In the genomic region with DNA sequence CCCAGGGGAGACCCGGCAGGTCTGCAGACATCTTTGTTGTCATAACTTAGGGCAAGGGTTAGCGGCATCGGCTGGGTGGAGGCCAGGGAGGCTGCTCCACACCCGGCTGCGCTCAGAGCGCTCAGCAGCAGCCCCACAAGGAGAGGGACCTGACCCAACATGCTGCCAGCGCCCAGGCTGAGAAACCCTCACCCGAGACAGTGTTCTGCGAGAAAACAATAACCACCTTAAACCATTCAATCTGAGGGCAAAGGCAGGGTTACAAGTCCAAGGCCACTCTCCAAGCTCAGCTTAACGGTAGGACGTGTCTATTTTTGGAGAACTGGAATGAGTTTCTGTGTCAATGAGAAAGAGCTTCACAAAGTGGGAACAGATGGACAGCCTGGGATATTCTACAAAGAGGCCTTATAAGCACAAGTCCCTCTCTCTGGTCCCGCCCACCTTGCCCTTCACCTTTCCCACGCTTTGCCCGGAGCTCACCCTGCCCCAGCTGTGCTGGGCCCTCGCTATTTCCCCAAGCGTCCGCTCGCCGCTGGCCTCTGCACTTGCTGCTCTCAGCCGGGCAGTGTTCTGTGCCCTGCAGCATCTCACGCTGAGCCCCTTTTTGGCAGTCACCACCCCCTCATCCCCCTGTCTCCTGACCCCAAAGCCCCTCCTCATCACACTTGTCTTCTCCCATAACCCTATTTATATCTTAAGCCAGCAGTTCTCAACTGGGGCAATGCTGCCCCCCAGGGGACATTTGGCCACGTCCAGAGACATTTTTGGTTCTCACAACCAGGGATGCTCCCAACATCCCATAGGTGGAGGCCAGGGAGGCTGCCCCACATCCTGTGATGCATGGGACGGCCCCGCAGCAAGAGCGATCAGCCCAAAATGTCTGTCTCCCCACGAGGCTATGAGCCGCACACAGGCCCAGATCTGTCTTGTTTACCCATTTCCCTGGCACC, we compare ENCODE assay signal across 1 cellular context.
TF ChIP-seq lines count a peak whose summit lies in the region.

No MANE protein-coding gene starts in this region.

TF ChIP-seq in K562, 482 proteins besides CTCF, POLR2A, EP300 and RAD21:
- TF ChIP-seq ZBTB7A (IDR thresholded peaks at IDR 0.05; ENCODE audit: borderline replicate concordance, control insufficient read depth, low read depth, low read length): 0 out of 2 replicates have a peak, but pooled peaks have one; percentile 19
- TF ChIP-seq, protein P1, sequence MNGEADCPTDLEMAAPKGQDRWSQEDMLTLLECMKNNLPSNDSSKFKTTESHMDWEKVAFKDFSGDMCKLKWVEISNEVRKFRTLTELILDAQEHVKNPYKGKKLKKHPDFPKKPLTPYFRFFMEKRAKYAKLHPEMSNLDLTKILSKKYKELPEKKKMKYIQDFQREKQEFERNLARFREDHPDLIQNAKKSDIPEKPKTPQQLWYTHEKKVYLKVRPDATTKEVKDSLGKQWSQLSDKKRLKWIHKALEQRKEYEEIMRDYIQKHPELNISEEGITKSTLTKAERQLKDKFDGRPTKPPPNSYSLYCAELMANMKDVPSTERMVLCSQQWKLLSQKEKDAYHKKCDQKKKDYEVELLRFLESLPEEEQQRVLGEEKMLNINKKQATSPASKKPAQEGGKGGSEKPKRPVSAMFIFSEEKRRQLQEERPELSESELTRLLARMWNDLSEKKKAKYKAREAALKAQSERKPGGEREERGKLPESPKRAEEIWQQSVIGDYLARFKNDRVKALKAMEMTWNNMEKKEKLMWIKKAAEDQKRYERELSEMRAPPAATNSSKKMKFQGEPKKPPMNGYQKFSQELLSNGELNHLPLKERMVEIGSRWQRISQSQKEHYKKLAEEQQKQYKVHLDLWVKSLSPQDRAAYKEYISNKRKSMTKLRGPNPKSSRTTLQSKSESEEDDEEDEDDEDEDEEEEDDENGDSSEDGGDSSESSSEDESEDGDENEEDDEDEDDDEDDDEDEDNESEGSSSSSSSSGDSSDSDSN (IDR thresholded peaks at IDR 0.05; ENCODE audit: borderline replicate concordance in 1 of 2, low read depth in 2 of 2, low read length in 2 of 2): no peak
- TF ChIP-seq SMC3 (conservative IDR thresholded peaks at IDR 0.05; ENCODE audit: insufficient read depth, low read depth, low read length): 0 out of 2 replicates have a peak, but pooled peaks have one; percentile 23
- TF ChIP-seq RB1 (IDR thresholded peaks at IDR 0.05; ENCODE audit: low read depth): no peak
- TF ChIP-seq HDGF (IDR thresholded peaks at IDR 0.05): no peak
- peak; percentile 38; the same call in 1 of the 2 replicates for TF ChIP-seq STAG1 (CRISPR knock-in tag; IDR thresholded peaks at IDR 0.05; ENCODE audit: borderline replicate concordance)
